ENCODE assay signal across 9 cellular contexts in genomic region chr22:24402460-24403192, GRCh38. TPM values are rescaled to one million over a fixed set of nuclear protein-coding genes. Genes with fewer than 3 reads are reported as not detected.
A peak's percentile ranks its signal among the peaks of the same experiment; 100 is the strongest.
DNase-seq lines count a peak whose midpoint lies in the region; ATAC-seq and TF ChIP-seq lines count a peak whose summit lies in the region.
"Had no signal": no experiment of that assay in that cellular context is flagged by ENCODE, and none has a peak within 500 bp of the region (broad histone marks: within the 10 kb centered on the region; RNA-seq: fewer than 3 reads in every experiment).

No MANE protein-coding gene starts in this region.

- H3K4me2 ChIP-seq in Loucy (ENCODE audit: low read depth, low read length, poor library complexity, severe bottlenecking), result peak overlapping the region; percentile 18

- no peaks in the 10 kb centered on the region for H4K20me1 ChIP-seq in Loucy (ENCODE audit: insufficient read depth, low read length, poor library complexity, severe bottlenecking)

- ATAC-seq in activated CD8-positive, alpha-beta T cell treated with anti-CD3 and anti-CD28 coated beads for 36 hours, result peak; percentile 74
- no peak for ATAC-seq in HG02623 (IDR thresholded peaks at IDR 0.05; ENCODE audit: unreplicated experiment)

- no peak for TF ChIP-seq CTCF in Loucy (conservative IDR thresholded peaks at IDR 0.05; ENCODE audit: low read length)
- TF ChIP-seq CTCF in activated CD8-positive, alpha-beta T cell treated with anti-CD3 and anti-CD28 coated beads for 36 hours (IDR thresholded peaks at IDR 0.05), result no peak

- H3K36me3 Mint-ChIP-seq in activated CD8-positive, alpha-beta T cell treated with anti-CD3 and anti-CD28 coated beads for 36 hours (ENCODE audit: low read depth), result peaks cover 38% of the 10 kb centered on the region

- no peaks in the 10 kb centered on the region for H3K9me2 ChIP-seq in Loucy (replicated peaks; ENCODE audit: low read depth, low read length)

- no peaks in the 10 kb centered on the region for H3K27me3 ChIP-seq in Loucy (ENCODE audit: insufficient read depth, low read length, poor library complexity, severe bottlenecking)

- no peaks in the 10 kb centered on the region for H3K27me3 Mint-ChIP-seq in activated CD8-positive, alpha-beta T cell treated with anti-CD3 and anti-CD28 coated beads for 36 hours

- no peak overlapping the region for H2AFZ ChIP-seq in Loucy (ENCODE audit: low read length)

- no peaks in the 10 kb centered on the region for H3K9me3 Mint-ChIP-seq in activated CD8-positive, alpha-beta T cell treated with anti-CD3 and anti-CD28 coated beads for 36 hours

- no peak overlapping the region for H3K4me3 ChIP-seq in Loucy (ENCODE audit: low read length, poor library complexity, severe bottlenecking)

- H3K4me1 ChIP-seq in Loucy (ENCODE audit: insufficient read depth, low read length, poor library complexity, severe bottlenecking), result peaks cover 39% of the 10 kb centered on the region

- H3K79me2 ChIP-seq in Loucy (ENCODE audit: insufficient read depth, low read length), result peaks cover 14% of the 10 kb centered on the region; the same call in 1 of the 2 replicates

- DNase-seq in NCI-H2196 (lab: John Stamatoyannopoulos, UW; ENCODE audit: unreplicated experiment) (peak; percentile 54), NCI-H2196 treated with DMSO at 0.1 percent for 48 hours (lab: John Stamatoyannopoulos, UW; ENCODE audit: unreplicated experiment) (no peak), glomerular visceral epithelial cell (ENCODE audit: extremely low spot score) (peak; percentile 85), renal cortical epithelial cell (ENCODE audit: low read depth) (peak; percentile 98), activated gamma-delta T cell (lab: John Stamatoyannopoulos, UW) (no peak)
- peak; percentile 60 for DNase-seq in activated CD8-positive, alpha-beta T cell treated with anti-CD3 and anti-CD28 coated beads for 36 hours
- DNase-seq: DND-41 had no signal

- H3K4me3 Mint-ChIP-seq in activated CD8-positive, alpha-beta T cell treated with anti-CD3 and anti-CD28 coated beads for 36 hours, result no peak overlapping the region

- intact Hi-C loops in activated CD8-positive, alpha-beta T cell treated with anti-CD3 and anti-CD28 coated beads for 36 hours (cut with micrococcal nuclease), result no loop called here

- peak overlapping the region; percentile 26 for H3K27ac Mint-ChIP-seq in activated CD8-positive, alpha-beta T cell treated with anti-CD3 and anti-CD28 coated beads for 36 hours

- no peak overlapping the region for H3K9ac ChIP-seq in Loucy (ENCODE audit: low read depth, low read length, poor library complexity, severe bottlenecking)

- no peaks in the 10 kb centered on the region for H3K9me3 ChIP-seq in Loucy (ENCODE audit: insufficient read depth, low read depth, low read length)

- H3F3A ChIP-seq in Loucy (ENCODE audit: low read depth), result no peaks in the 10 kb centered on the region

- CTCF ChIA-PET in activated CD8-positive, alpha-beta T cell treated with anti-CD3 and anti-CD28 coated beads for 36 hours (lab: Charles Lee), result interaction anchor here (0.6 to 1.2 kb wide), 2 partner anchors 11 to 372 kb away, joined by 3 to 5 read pairs; no protein-coding TSS in a partner anchor

- peaks cover 56% of the 10 kb centered on the region for H3K4me1 Mint-ChIP-seq in activated CD8-positive, alpha-beta T cell treated with anti-CD3 and anti-CD28 coated beads for 36 hours (ENCODE audit: low read depth)

- POLR2A ChIA-PET in activated CD8-positive, alpha-beta T cell treated with anti-CD3 and anti-CD28 coated beads for 36 hours (lab: Charles Lee), result interaction anchor here (1.4 kb wide), 1 partner anchor 9 kb away, joined by 3 read pairs; no protein-coding TSS in a partner anchor

- H3K36me3 ChIP-seq in Loucy (ENCODE audit: insufficient read depth, low read length), result peaks cover 46% of the 10 kb centered on the region; the same call in 1 of the 2 replicates

RNA-seq across cellular contexts. Expression of gene ADORA2A, which starts 24.8 kb away (rescaled TPM):
- 10 to 100 TPM; 41.4 to 42.9 TPM for total RNA-seq in activated CD8-positive, alpha-beta T cell treated with anti-CD3 and anti-CD28 coated beads for 36 hours
- total RNA-seq in renal cortical epithelial cell, result 0.17 and 0.80 TPM in 2 replicates

Comparison
In these comparisons a context has a peak if more than half of its experiments do, and no peak if none do; other contexts are left out.
1. DNase-seq: peak in NCI-H2196 (single experiment), activated CD8-positive, alpha-beta T cell treated with anti-CD3 and anti-CD28 coated beads for 36 hours (single experiment), glomerular visceral epithelial cell (single experiment) and renal cortical epithelial cell (single experiment); none in NCI-H2196 treated with DMSO at 0.1 percent for 48 hours (single experiment) and activated gamma-delta T cell (single experiment).
2. RNA of gene ADORA2A, which starts 24.8 kb away (total RNA-seq): 41.4 to 42.9 TPM in activated CD8-positive, alpha-beta T cell treated with anti-CD3 and anti-CD28 coated beads for 36 hours; 0.17 to 0.80 TPM in renal cortical epithelial cell; every median in the first group is over 10 times any median in the second.